In genomic region chr2:147843864-147844690, GRCh38 we compare ENCODE assay signal across 8 cellular contexts. TPM values are rescaled to one million over a fixed set of nuclear protein-coding genes. Genes with fewer than 3 reads are reported as not detected.
DNase-seq lines count a peak whose midpoint lies in the region; ATAC-seq and TF ChIP-seq lines count a peak whose summit lies in the region.

No MANE protein-coding gene starts in this region.

- 0 out of 2 replicates have a peak, but pooled peaks have one; percentile 31 for TF ChIP-seq CTCF in PC-3 (conservative IDR thresholded peaks at IDR 0.05; ENCODE audit: low read depth, low read length)

- intact Hi-C loops in PC-3 (cut with micrococcal nuclease), result loop anchor here (1.0 to 10.0 kb wide), 4 partner anchors 32 to 359 kb away; no protein-coding TSS in a partner anchor

- peaks cover 16% of the 10 kb centered on the region; the same call in 1 of the 2 replicates for H4K20me1 ChIP-seq in PC-3 (ENCODE audit: low read length)

- H3K36me3 ChIP-seq in PC-3 (ENCODE audit: low read depth, low read length) (no peaks in the 10 kb centered on the region), muscle layer of colon (ENCODE audit: insufficient read depth, low read length) (no peaks in the 10 kb centered on the region)

- POLR2A ChIA-PET in PC-3 (lab: Charles Lee; ENCODE audit: unreplicated experiment), result interaction anchor here (0.7 kb wide), 1 partner anchor 177 kb away, joined by 3 read pairs; the partner anchor contains the start of genes MBD5 and ORC4

- H3K4me2 ChIP-seq in PC-3 (ENCODE audit: low read length), result peak overlapping the region; percentile 98

- peak overlapping the region; percentile 94 for H3K4me3 ChIP-seq in PC-3 (ENCODE audit: low read length)
- peak overlapping the region; percentile 80 to 84 for H3K4me3 ChIP-seq in muscle layer of colon (ENCODE audit: low read depth in 1 of 2, low read length in 2 of 2)

- BruUV-seq in PC-3 (replicated peaks; lab: Mats Ljungman, UMichigan), result TSS peak; percentile 78

- H3K9ac ChIP-seq in PC-3 (ENCODE audit: low read length) (peak overlapping the region; percentile 90), muscle layer of colon (ENCODE audit: low read length) (peak overlapping the region; percentile 57)

- ATAC-seq in GM21529 (IDR thresholded peaks at IDR 0.05; ENCODE audit: unreplicated experiment) (peak; percentile 87), PC-3 (peak; percentile 81), esophagus mucosa (peak; percentile 95)

- H3F3A ChIP-seq in PC-3 (ENCODE audit: low read length, unreplicated experiment), result no peaks in the 10 kb centered on the region

- peak overlapping the region; percentile 87 for H2AFZ ChIP-seq in PC-3 (ENCODE audit: low read length)

- H3K27ac ChIP-seq in PC-3 (ENCODE audit: low read length) (peak overlapping the region; percentile 80), muscle layer of colon (ENCODE audit: low read depth, low read length) (peak overlapping the region; percentile 93)

- peak; percentile 92 for DNase-seq in D341Med (ENCODE audit: low spot score)
- DNase-seq in HuH-7 (ENCODE audit: low spot score), result peak; percentile 91
- peak; percentile 92 for DNase-seq in PC-3
- peak; percentile 85 to 90 for DNase-seq in activated T-cell treated with anti-CD3 and anti-CD28 coated beads, Interleukin-2, amount 50 U/mL, for 48 hours
- peak; percentile 67 to 69 for DNase-seq in stimulated activated CD8-positive, alpha-beta memory T cell treated with anti-CD3 and anti-CD28 coated beads, Interleukin-4, amount 100 ng/mL, for 4 hours (ENCODE audit: low read depth in 2 of 2, low spot score in 1 of 2)

- no peaks in the 10 kb centered on the region for H3K27me3 ChIP-seq in PC-3 (ENCODE audit: low read length)
- no peaks in the 10 kb centered on the region for H3K27me3 ChIP-seq in muscle layer of colon (ENCODE audit: control insufficient read depth in 1 of 2, insufficient read depth in 2 of 2, low read length in 2 of 2)

- no peaks in the 10 kb centered on the region for H3K9me3 ChIP-seq in PC-3 (ENCODE audit: low read length)
- H3K9me3 ChIP-seq in muscle layer of colon (ENCODE audit: low read length), result no peaks in the 10 kb centered on the region

- H3K4me1 ChIP-seq in PC-3 (ENCODE audit: insufficient read depth, low read length) (peaks cover 29% of the 10 kb centered on the region), muscle layer of colon (ENCODE audit: insufficient read depth, low read length) (peaks cover 18% of the 10 kb centered on the region)

- CTCF ChIA-PET in PC-3 (lab: Charles Lee), result interaction anchor here (1.0 kb wide), 1 partner anchor 67 kb away, joined by 9 read pairs; no protein-coding TSS in a partner anchor

- peaks cover 44% of the 10 kb centered on the region for H3K79me2 ChIP-seq in PC-3 (ENCODE audit: low read length)

- no peaks in the 10 kb centered on the region for H3K9me2 ChIP-seq in PC-3 (replicated peaks; ENCODE audit: low read length)

RNA-seq across cellular contexts. Expression of gene ACVR2A, which starts 0.8 kb away (rescaled TPM):
- total RNA-seq in PC-3 (2014; rRNA removed) (5.5 and 6.5 TPM in 2 replicates), esophagus mucosa (12.1 TPM)

Comparison
In these comparisons a context has a peak if more than half of its experiments do, and no peak if none do; other contexts are left out.
1. Peak in every context shown above with its lines: DNase-seq, ATAC-seq, H3K4me3 ChIP-seq and H3K27ac ChIP-seq.